26 cellular contexts compared by ENCODE assay signal in genomic region chr2:55493220-55493619, GRCh38. TPM values are rescaled to one million over a fixed set of nuclear protein-coding genes. Genes with fewer than 3 reads are reported as not detected.
DNase-seq lines count a peak whose midpoint lies in the region; TF ChIP-seq lines count a peak whose summit lies in the region.
"Had no signal": no experiment of that assay in that cellular context is flagged by ENCODE, and none has a peak within 500 bp of the region (broad histone marks: within the 10 kb centered on the region; RNA-seq: fewer than 3 reads in every experiment).

No MANE protein-coding gene starts in this region.

- H3K36me3 ChIP-seq in Karpas-422 (ENCODE audit: insufficient read depth, low read length), result no peaks in the 10 kb centered on the region
- no peaks in the 10 kb centered on the region for H3K36me3 ChIP-seq in mammary epithelial cell (ENCODE audit: insufficient read depth, low read length)
- no peaks in the 10 kb centered on the region for H3K36me3 ChIP-seq in transverse colon
- H3K36me3 ChIP-seq: BE2C, Peyer's patch, SJSA1 had no signal

- no peak for TF ChIP-seq EP300 in transverse colon (IDR thresholded peaks at IDR 0.05; ENCODE audit: low read depth)

- intact Hi-C loops in mammary epithelial cell (cut with micrococcal nuclease) (no loop called here), transverse colon (cut with DNase I; ENCODE audit: low total_unique reads) (no loop called here)

- dilution Hi-C loops in mammary epithelial cell (cut with HindIII; ENCODE audit: low sequenced_read_pairs), result no loop called here

- H3K27ac ChIP-seq in Karpas-422 (ENCODE audit: low read length) (no peak overlapping the region), mammary epithelial cell (ENCODE audit: insufficient read depth, low read depth, low read length) (no peak overlapping the region), transverse colon (no peak overlapping the region)
- H3K27ac ChIP-seq: A549, Peyer's patch, SJSA1 had no signal

- H2AFZ ChIP-seq in Karpas-422 (ENCODE audit: low read length) (no peak overlapping the region), mammary epithelial cell (ENCODE audit: low read depth, low read length) (no peak overlapping the region)

- DNase-seq in ELR (ENCODE audit: low read depth) (peak; percentile 67), Karpas-422 (no peak), mammary epithelial cell (peak; percentile 51), fibroblast of the aortic adventitia (ENCODE audit: low read depth) (peak; percentile 14), transverse colon (no peak), inferior parietal cortex (ENCODE audit: extremely low spot score) (no peak), 8988T (no peak), NCI-H1048 (lab: John Stamatoyannopoulos, UW) (no peak)
- DNase-seq: BE2C; CD4-positive, CD25-positive, alpha-beta regulatory T cell; COR-L47; DMS 273 treated with DMSO at 0.1 percent for 48 hours; GDM1; GOT3; Kasumi-1; MM.1S; NCI-H1092; NCI-H1436; NCI-H187 treated with DMSO at 0.1 percent for 48 hours; NCI-H226; NCI-H510A treated with DMSO at 0.1 percent for 48 hours; NCI-H774; NK-92 treated with Interleukin-12 subunit alpha and Interleukin-12 subunit beta, amount 100 ng/mL, for 24 hours; Peyer's patch had no signal

- H3K79me2 ChIP-seq in Karpas-422 (ENCODE audit: low read length) (no peaks in the 10 kb centered on the region), mammary epithelial cell (ENCODE audit: insufficient read depth, low read length) (no peaks in the 10 kb centered on the region)

- H3K9me3 ChIP-seq in Karpas-422 (ENCODE audit: low read length) (no peaks in the 10 kb centered on the region), mammary epithelial cell (replicated peaks; ENCODE audit: insufficient read depth, low read length) (no peaks in the 10 kb centered on the region), transverse colon (no peaks in the 10 kb centered on the region)
- H3K9me3 ChIP-seq: A549, BE2C, Peyer's patch, SJSA1 had no signal

- H3K27me3 ChIP-seq in Karpas-422 (ENCODE audit: low read length) (no peaks in the 10 kb centered on the region), mammary epithelial cell (ENCODE audit: insufficient read depth, low read length) (no peaks in the 10 kb centered on the region), transverse colon (no peaks in the 10 kb centered on the region)
- H3K27me3 ChIP-seq: BE2C, Peyer's patch, SJSA1 had no signal

- peaks cover 4% of the 10 kb centered on the region for H3K4me1 ChIP-seq in Karpas-422 (ENCODE audit: low read length)
- H3K4me1 ChIP-seq in mammary epithelial cell (ENCODE audit: insufficient read depth, low read length), result no peaks in the 10 kb centered on the region
- no peaks in the 10 kb centered on the region for H3K4me1 ChIP-seq in transverse colon
- H3K4me1 ChIP-seq: Peyer's patch, SJSA1 had no signal

- no peaks in the 10 kb centered on the region for H3K9me2 ChIP-seq in Karpas-422 (replicated peaks; ENCODE audit: insufficient read depth, low read length)

- BruUV-seq in mammary epithelial cell (replicated peaks; lab: Mats Ljungman, UMichigan), result no TSS peak

- CTCF ChIA-PET in mammary epithelial cell (lab: Charles Lee; ENCODE audit: low non-redundant PET), result no interaction called here

- in situ Hi-C loops in mammary epithelial cell (cut with MboI; ENCODE audit: low sequenced_read_pairs in 2 of 2) (no loop called here), transverse colon (cut with MboI; ENCODE audit: low pct_ligation_motif_present in 1 of 4, low pct_unique_long_range_greater_than_20kb in 1 of 4, low sequenced_read_pairs in 3 of 4) (no loop called here)

- TF ChIP-seq POLR2A in transverse colon (IDR thresholded peaks at IDR 0.05), result no peak

- peak overlapping the region; percentile 35 for H3K4me2 ChIP-seq in Karpas-422 (ENCODE audit: low read depth, low read length, poor library complexity, severe bottlenecking)
- no peak overlapping the region for H3K4me2 ChIP-seq in mammary epithelial cell (ENCODE audit: insufficient read depth, low read depth, low read length)
- H3K4me2 ChIP-seq: A549 had no signal

- H3K4me3 ChIP-seq in Karpas-422 (ENCODE audit: low read length) (no peak overlapping the region), mammary epithelial cell (replicated peaks in 1 of 3; ENCODE audit: insufficient read depth in 1 of 3, low read depth in 2 of 3, low read length in 3 of 3) (no peak overlapping the region), fibroblast of the aortic adventitia (ENCODE audit: low read depth, low read length) (no peak overlapping the region), transverse colon (no peak overlapping the region)
- H3K4me3 ChIP-seq: A549, Peyer's patch, SJSA1 had no signal

- TF ChIP-seq CTCF in mammary epithelial cell (conservative IDR thresholded peaks at IDR 0.05 in 1 of 2, IDR thresholded peaks at IDR 0.05 in 1 of 2; ENCODE audit: extremely low read depth in 1 of 2, insufficient read depth in 1 of 2, low read depth in 1 of 2, low read length in 2 of 2) (no peak), fibroblast of the aortic adventitia (IDR thresholded peaks at IDR 0.05; ENCODE audit: insufficient read depth, low read length) (no peak), transverse colon (IDR thresholded peaks at IDR 0.05) (no peak)

- H3K9ac ChIP-seq in Karpas-422 (ENCODE audit: low read length), result no peak overlapping the region
- H3K9ac ChIP-seq in mammary epithelial cell (ENCODE audit: insufficient read depth, low read length), result no peak overlapping the region

- H4K20me1 ChIP-seq in Karpas-422 (ENCODE audit: insufficient read depth, low read depth, low read length) (no peaks in the 10 kb centered on the region), mammary epithelial cell (ENCODE audit: insufficient read depth, low read length) (no peaks in the 10 kb centered on the region)

RNA-seq across cellular contexts. Expression of gene CFAP36, which starts 26.3 kb away (rescaled TPM):
- 31.6 and 41.1 TPM in 2 replicates for total RNA-seq in Karpas-422 (2014; rRNA removed; shearing (Covaris generic); ENCODE audit: low replicate concordance)
- total RNA-seq in mammary epithelial cell (10 to 100 TPM; 23.8 to 41.5 TPM), fibroblast of the aortic adventitia (ENCODE audit: low replicate concordance) (25.2 and 46.1 TPM in 2 replicates), transverse colon (10 to 100 TPM; 10.1 to 22.9 (median 12.3) TPM)
- polyA plus RNA-seq in mammary epithelial cell, result 17.8 TPM
- not detected for polyA minus RNA-seq in mammary epithelial cell

Comparison
In these comparisons a context has a peak if more than half of its experiments do, and no peak if none do; other contexts are left out.
1. DNase-seq: peak in ELR (single experiment), mammary epithelial cell (single experiment) and fibroblast of the aortic adventitia (single experiment); none in Karpas-422 (single experiment), transverse colon (single experiment), inferior parietal cortex (single experiment), 8988T (single experiment) and NCI-H1048 (single experiment).